8 cellular contexts compared by ENCODE assay signal in genomic region chr12:133038310-133038709, GRCh38. TPM values are rescaled to one million over a fixed set of nuclear protein-coding genes. Genes with fewer than 3 reads are reported as not detected.
DNase-seq lines count a peak whose midpoint lies in the region; ATAC-seq and TF ChIP-seq lines count a peak whose summit lies in the region.
"Had no signal": no experiment of that assay in that cellular context is flagged by ENCODE, and none has a peak within 500 bp of the region (broad histone marks: within the 10 kb centered on the region; RNA-seq: fewer than 3 reads in every experiment).

No MANE protein-coding gene starts in this region.

- no peaks in the 10 kb centered on the region for H3K27me3 Mint-ChIP-seq in T-helper 17 cell

- H3K36me3 ChIP-seq in HEK293 (ENCODE audit: control insufficient read depth in 2 of 2, insufficient read depth in 1 of 2, low read length in 2 of 2) = peaks cover 11 to 40% of the 10 kb centered on the region in 2 experiments
- H3K36me3 ChIP-seq in skeletal muscle tissue (ENCODE audit: control insufficient read depth in 3 of 3, insufficient read depth in 3 of 3, low read length in 3 of 3) = peaks cover 20 to 31% (median 24%) of the 10 kb centered on the region in 3 donors
- H3K36me3 ChIP-seq: neutrophil had no signal

- H3K27ac ChIP-seq in HEK293 (ENCODE audit: extremely low read depth, low read depth, low read length) (no peak overlapping the region), skeletal muscle tissue (ENCODE audit: low read depth, low read length) (no peak overlapping the region)

- peak overlapping the region; percentile 75 for H3K4me3 ChIP-seq in HEK293 (ENCODE audit: low read depth, low read length)
- peak overlapping the region; percentile 79 for H3K4me3 ChIP-seq in fibroblast of villous mesenchyme (ENCODE audit: low read depth, low read length)
- peak overlapping the region; percentile 78 to 89 (median 81) for H3K4me3 ChIP-seq in skeletal muscle tissue (ENCODE audit: low read length in 3 of 3)

- no peaks in the 10 kb centered on the region for H3K27me3 ChIP-seq in skeletal muscle tissue (ENCODE audit: control insufficient read depth in 3 of 3, insufficient read depth in 3 of 3, low read length in 3 of 3)
- H3K27me3 ChIP-seq: neutrophil had no signal

- H3K36me3 Mint-ChIP-seq in T-helper 17 cell (ENCODE audit: low read depth) = peaks cover 2% of the 10 kb centered on the region

- no peak for ATAC-seq in T-helper 17 cell

- POLR2A ChIA-PET in HEK293 (lab: Yijun Ruan, JAX) = interaction anchor here (0.7 to 1.5 kb wide), 3 partner anchors 45 to 52 kb away, joined by 3 to 6 read pairs (median 3); partner anchors contain the start of gene ZNF26

- H3K4me1 ChIP-seq in HEK293 (ENCODE audit: control insufficient read depth, insufficient read depth, low read length) (no peaks in the 10 kb centered on the region), skeletal muscle tissue (ENCODE audit: control insufficient read depth in 3 of 3, insufficient read depth in 3 of 3, low read length in 3 of 3) (peaks cover 0 to 5% (median 5%) of the 10 kb centered on the region in 3 donors)

- no peak overlapping the region for H3K9ac ChIP-seq in skeletal muscle tissue (ENCODE audit: low read depth in 1 of 3, low read length in 3 of 3)

- peak overlapping the region; percentile 86 for H3K4me3 Mint-ChIP-seq in T-helper 17 cell

- no peak for TF ChIP-seq CTCF in HEK293 (tag by site-specific recombination; IDR thresholded peaks at IDR 0.05)
- no peak for TF ChIP-seq CTCF in fibroblast of villous mesenchyme (IDR thresholded peaks at IDR 0.05; ENCODE audit: insufficient read depth, low read depth, low read length)

- CTCF ChIA-PET in HEK293 (lab: Yijun Ruan, JAX) = no interaction called here

- no peak for DNase-seq in T-helper 17 cell
- no peak for DNase-seq in fibroblast of villous mesenchyme (ENCODE audit: low read depth)
- no peak for DNase-seq in ureter (ENCODE audit: low spot score)
- DNase-seq in DMS53 (lab: John Stamatoyannopoulos, UW) = no peak
- no peak for DNase-seq in NK-92 treated with Interleukin-12 subunit alpha and Interleukin-12 subunit beta, amount 100 ng/mL, for 24 hours (lab: John Stamatoyannopoulos, UW)

- H3K4me1 Mint-ChIP-seq in T-helper 17 cell = no peaks in the 10 kb centered on the region

- peak overlapping the region; percentile 90 for H3K27ac Mint-ChIP-seq in T-helper 17 cell

- H3K9me3 ChIP-seq in HEK293 (ENCODE audit: control insufficient read depth, insufficient read depth, low read depth, low read length) = no peaks in the 10 kb centered on the region; the same call in none of the 2 replicates
- peaks cover 27% of the 10 kb centered on the region for H3K9me3 ChIP-seq in T-helper 17 cell (ENCODE audit: control insufficient read depth, low read length, poor library complexity, severe bottlenecking)
- H3K9me3 ChIP-seq in skeletal muscle tissue (ENCODE audit: control insufficient read depth in 3 of 3, low read length in 3 of 3) = peaks cover 34 to 43% (median 39%) of the 10 kb centered on the region in 3 donors

TF ChIP-seq in HEK293, 187 proteins besides CTCF, POLR2A, EP300 and RAD21:
- TF ChIP-seq ZNF280D (tag by site-specific recombination; IDR thresholded peaks at IDR 0.05) (0 out of 2 replicates have a peak, but pooled peaks have one; percentile 13), ZNF121 (tag by site-specific recombination; IDR thresholded peaks at IDR 0.05) (peak; percentile 85), YY1 (tag by site-specific recombination; IDR thresholded peaks at IDR 0.05) (no peak), ZNF394 (tag by site-specific recombination; IDR thresholded peaks at IDR 0.05; ENCODE audit: borderline replicate concordance) (0 out of 2 replicates have a peak, but pooled peaks have one; percentile 18)

RNA-seq across cellular contexts. Expression of gene ZNF84, which starts 1.0 kb away (rescaled TPM):
- total RNA-seq in T-helper 17 cell (10 to 100 TPM; 18.1 to 19.1 TPM), fibroblast of villous mesenchyme (23.2 and 25.0 TPM in 2 replicates), skeletal muscle tissue (20.9 TPM), ureter (39.7 TPM)

RNA-seq across cellular contexts. Expression of gene ZNF140, which starts 42.4 kb away (rescaled TPM):
- total RNA-seq in T-helper 17 cell (10 to 100 TPM; 10.9 to 15.8 TPM), fibroblast of villous mesenchyme (19.3 and 25.0 TPM in 2 replicates), skeletal muscle tissue (21.4 TPM), ureter (26.9 TPM)

RNA-seq across cellular contexts. Expression of gene ZNF26, which starts 52.1 kb away (rescaled TPM):
- total RNA-seq in T-helper 17 cell (10 to 100 TPM; 27.1 to 34.3 TPM), fibroblast of villous mesenchyme (10.4 and 23.2 TPM in 2 replicates), skeletal muscle tissue (8.4 TPM), ureter (21.6 TPM)
